In the genomic region with DNA sequence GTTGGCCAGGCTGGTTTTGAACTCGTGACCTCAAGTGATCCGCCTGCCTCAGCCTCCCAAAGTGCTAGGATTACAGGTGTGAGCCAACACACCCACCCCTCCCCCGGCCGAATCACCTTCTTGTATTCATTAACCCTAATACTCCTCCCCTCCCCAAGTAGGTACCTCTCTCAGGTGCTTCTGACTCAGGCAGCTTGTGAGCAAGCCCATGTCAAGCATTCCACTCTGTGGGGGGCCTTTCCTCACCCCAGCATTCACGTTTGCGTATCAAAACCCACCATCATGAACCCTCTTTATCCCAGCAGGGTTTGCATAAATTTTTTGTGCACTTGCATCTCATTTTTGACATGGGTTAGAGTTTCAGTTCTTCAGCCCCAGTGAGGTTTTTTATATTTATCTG, we compare ENCODE assay signal across 21 cellular contexts.
"Had no signal": no experiment of that assay in that cellular context is flagged by ENCODE, and none has a peak within 500 bp of the region (broad histone marks: within the 10 kb centered on the region; RNA-seq: fewer than 3 reads in every experiment).

No MANE protein-coding gene starts in this region.

- H3K27me3 ChIP-seq: heart right ventricle, pancreas, stomach, transverse colon had no signal

- ATAC-seq: heart right ventricle, left cardiac atrium, lower lobe of right lung, pancreas, right cardiac atrium had no signal

- DNase-seq: effector CD4-positive, alpha-beta T cell; heart right ventricle; hypothalamus; immature natural killer cell; left cardiac atrium; left ventricle myocardium inferior; lower lobe of right lung; midbrain; occipital lobe; pancreas; right cardiac atrium; small intestine; stimulated activated CD4-positive, alpha-beta T cell treated with anti-CD3 and anti-CD28 coated beads, Interleukin-12 subunit alpha, Interleukin-12 subunit beta, amount 100 ng/mL, for 4 hours; stimulated activated naive CD4-positive, alpha-beta T cell; stomach; substantia nigra; transverse colon had no signal

- H3K9me3 ChIP-seq: heart right ventricle, left ventricle myocardium inferior, lower lobe of right lung, pancreas, stomach, thoracic aorta, transverse colon had no signal

- H3K36me3 ChIP-seq: heart right ventricle, left ventricle myocardium inferior, lower lobe of right lung, pancreas, stomach, thoracic aorta, transverse colon had no signal

- H3K4me3 ChIP-seq: coronary artery, heart right ventricle, left ventricle myocardium inferior, lower lobe of right lung, pancreas, stomach, thoracic aorta, transverse colon had no signal

- FAIRE-seq: frontal cortex, keratinocyte, pancreas, small intestine had no signal

- H3K4me1 ChIP-seq: heart right ventricle, left ventricle myocardium inferior, lower lobe of right lung, pancreas, stomach, transverse colon had no signal

- H3K27ac ChIP-seq: coronary artery, heart right ventricle, left ventricle myocardium inferior, lower lobe of right lung, pancreas, stomach, thoracic aorta, transverse colon had no signal
